Comparison of ENCODE assay signal across 8 cellular contexts in the genomic region with DNA sequence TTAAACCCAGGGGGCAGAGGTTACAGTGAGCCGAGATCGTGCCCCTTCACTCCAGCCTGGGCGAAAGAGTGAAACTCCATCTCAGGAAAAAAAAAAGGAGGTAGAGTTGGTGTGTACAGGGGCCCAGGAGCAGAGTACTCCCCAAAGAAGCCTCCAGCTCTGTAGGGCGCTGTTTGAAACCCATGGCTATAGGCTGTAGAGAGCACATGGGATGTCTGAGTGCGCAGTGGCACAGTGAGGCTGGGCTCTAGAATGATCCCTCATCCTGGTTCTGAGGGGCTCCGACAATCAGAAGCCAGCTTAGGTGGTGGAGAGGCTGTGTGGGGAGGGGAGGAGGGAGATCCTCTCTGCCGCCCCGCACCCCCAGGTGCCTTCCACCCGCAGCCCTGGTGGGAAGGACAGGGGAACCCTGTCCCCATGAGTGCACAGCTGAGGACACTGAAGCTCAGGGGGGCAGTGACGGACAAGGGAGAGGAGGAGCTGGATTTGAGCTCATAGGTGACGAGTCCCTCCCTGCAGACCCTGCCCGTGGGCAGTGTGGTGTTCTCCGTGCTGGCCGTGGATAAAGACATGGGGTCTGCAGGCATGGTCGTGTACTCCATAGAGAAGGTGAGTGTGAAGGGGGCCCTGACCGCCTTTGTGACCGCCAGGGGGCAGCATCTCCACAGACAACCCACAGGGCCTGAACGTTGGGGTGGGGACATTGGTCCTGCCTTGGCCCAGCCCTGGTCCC. TPM values are rescaled to one million over a fixed set of nuclear protein-coding genes. Genes with fewer than 3 reads are reported as not detected.
DNase-seq lines count a peak whose midpoint lies in the region; ATAC-seq lines count a peak whose summit lies in the region.

No MANE protein-coding gene starts in this region.

- ATAC-seq in HG03103 (IDR thresholded peaks at IDR 0.05; ENCODE audit: low read depth, unreplicated experiment), result peak; percentile 58
- no peak for ATAC-seq in HG03196 (IDR thresholded peaks at IDR 0.05; ENCODE audit: unreplicated experiment)

- peak; percentile 8 for DNase-seq in NCI-H1092 treated with DMSO at 0.1 percent for 48 hours (lab: John Stamatoyannopoulos, UW)
- no peak for DNase-seq in NCI-H1092 (lab: John Stamatoyannopoulos, UW)
- peak; percentile 62 for DNase-seq in SK-N-DZ (ENCODE audit: low spot score)
- peak; percentile 79 for DNase-seq in activated naive CD4-positive, alpha-beta T cell treated with anti-CD3 and anti-CD28 coated beads, Interleukin-2, amount 50 U/mL, for 16 hours
- peak; percentile 88 for DNase-seq in cardiac septum (ENCODE audit: low spot score)
- DNase-seq in renal cortical epithelial cell (ENCODE audit: low read depth), result peak; percentile 10

- intact Hi-C loops in cardiac septum (cut with DNase I), result no loop called here

RNA-seq across cellular contexts. Expression of gene CDHR2, which starts 24.6 kb away (rescaled TPM):
- 0.24 and 0.45 TPM in 2 replicates for polyA plus RNA-seq in SK-N-DZ (2014; cell fraction: cytosol; rRNA removed)
- polyA plus RNA-seq in SK-N-DZ (2014; cell fraction: nucleus; rRNA removed), result 0.33 and 1.3 TPM in 2 replicates
- 0.51 TPM for total RNA-seq in cardiac septum
- not detected in 2 replicates for total RNA-seq in renal cortical epithelial cell

RNA-seq across cellular contexts. Expression of gene GPRIN1, which starts 36.2 kb away (rescaled TPM):
- 61.6 and 68.7 TPM in 2 replicates for polyA plus RNA-seq in SK-N-DZ (2014; cell fraction: cytosol; rRNA removed)
- 25.8 and 29.2 TPM in 2 replicates for polyA plus RNA-seq in SK-N-DZ (2014; cell fraction: nucleus; rRNA removed)
- total RNA-seq in cardiac septum (0.48 TPM), renal cortical epithelial cell (13.2 and 15.3 TPM in 2 replicates)

RNA-seq across cellular contexts. Expression of gene RNF44, which starts 36.5 kb away (rescaled TPM):
- polyA plus RNA-seq in SK-N-DZ (2014; cell fraction: cytosol; rRNA removed), result 35.7 and 40.3 TPM in 2 replicates
- polyA plus RNA-seq in SK-N-DZ (2014; cell fraction: nucleus; rRNA removed), result 121 and 159 TPM in 2 replicates
- total RNA-seq in cardiac septum (25.4 TPM), renal cortical epithelial cell (2.3 and 13.6 TPM in 2 replicates)

RNA-seq across cellular contexts. Expression of gene SNCB, which starts 56.6 kb away (rescaled TPM):
- 1.9 and 2.7 TPM in 2 replicates for polyA plus RNA-seq in SK-N-DZ (2014; cell fraction: cytosol; rRNA removed)
- polyA plus RNA-seq in SK-N-DZ (2014; cell fraction: nucleus; rRNA removed), result 0.81 and 2.3 TPM in 2 replicates
- total RNA-seq in cardiac septum (0.43 TPM), renal cortical epithelial cell (not detected in 2 replicates)

RNA-seq across cellular contexts. Expression of gene EIF4E1B, which starts 56.7 kb away (rescaled TPM):
- not detected in 2 replicates for polyA plus RNA-seq in SK-N-DZ (2014; cell fraction: cytosol; rRNA removed)
- not detected in 2 replicates for polyA plus RNA-seq in SK-N-DZ (2014; cell fraction: nucleus; rRNA removed)
- total RNA-seq in cardiac septum, result not detected
- not detected in 2 replicates for total RNA-seq in renal cortical epithelial cell
